ENCODE assay signal across 26 cellular contexts in the genomic region with DNA sequence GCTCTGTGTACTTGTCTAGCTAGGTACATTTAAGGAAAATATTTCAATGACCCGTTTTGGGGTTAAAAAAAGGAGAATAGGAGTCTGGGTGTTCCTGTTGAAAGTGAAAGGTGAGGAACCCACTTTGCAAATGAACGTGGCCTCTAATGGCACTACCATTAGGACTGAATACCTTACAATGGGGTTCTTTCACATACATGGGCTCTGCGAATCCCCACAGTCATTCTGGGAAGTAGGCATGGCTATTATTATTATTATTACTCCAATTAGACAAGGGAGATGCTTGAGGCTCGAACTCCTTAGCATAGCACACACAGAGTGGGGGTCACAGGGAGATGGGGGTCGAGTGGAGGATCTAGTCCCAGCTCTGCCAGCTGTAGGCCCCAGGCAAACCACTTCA.
"Had no signal": no experiment of that assay in that cellular context is flagged by ENCODE, and none has a peak within 500 bp of the region (broad histone marks: within the 10 kb centered on the region; RNA-seq: fewer than 3 reads in every experiment).

No MANE protein-coding gene starts in this region.

- H3K36me3 ChIP-seq: esophagus squamous epithelium, neural progenitor cell, prostate gland, right atrium auricular region, suprapubic skin, transverse colon, upper lobe of right lung, vagina had no signal

- H3K4me3 Mint-ChIP-seq: dendritic cell treated with granulocyte-macrophage colony-stimulating factor and Interleukin-4, amounts not matched to agents 40 ng/mL and 50 ng/mL, for 4 days; memory B cell; naive B cell; nephron; neural progenitor cell; stimulated activated naive CD8-positive, alpha-beta T cell treated with anti-CD3 and anti-CD28 coated beads, Interleukin-15, amount 100 ng/mL, for 72 hours had no signal

- H3K4me1 ChIP-seq: esophagus squamous epithelium, prostate gland, right atrium auricular region, suprapubic skin, transverse colon, upper lobe of right lung, vagina had no signal

- H2AFZ ChIP-seq: neural progenitor cell had no signal

- H3K9me3 Mint-ChIP-seq: dendritic cell treated with granulocyte-macrophage colony-stimulating factor and Interleukin-4, amounts not matched to agents 40 ng/mL and 50 ng/mL, for 4 days; memory B cell; naive B cell; nephron; neural progenitor cell; stimulated activated naive CD8-positive, alpha-beta T cell treated with anti-CD3 and anti-CD28 coated beads, Interleukin-15, amount 100 ng/mL, for 72 hours had no signal

- H3K27me3 ChIP-seq: esophagus squamous epithelium, neural progenitor cell, right atrium auricular region, suprapubic skin, transverse colon, upper lobe of right lung, vagina had no signal

- H3K27ac Mint-ChIP-seq: dendritic cell treated with granulocyte-macrophage colony-stimulating factor and Interleukin-4, amounts not matched to agents 40 ng/mL and 50 ng/mL, for 4 days; memory B cell; naive B cell; nephron; neural progenitor cell; stimulated activated naive CD8-positive, alpha-beta T cell treated with anti-CD3 and anti-CD28 coated beads, Interleukin-15, amount 100 ng/mL, for 72 hours had no signal

- H3K9ac ChIP-seq: neural progenitor cell had no signal

- H3K9me3 ChIP-seq: esophagus squamous epithelium, prostate gland, right atrium auricular region, suprapubic skin, transverse colon, upper lobe of right lung, vagina had no signal

- H3K4me3 ChIP-seq: esophagus squamous epithelium, lung, neural progenitor cell, prostate gland, right atrium auricular region, smooth muscle cell, suprapubic skin, transverse colon, upper lobe of right lung, vagina had no signal

- ATAC-seq: left lobe of liver; sciatic nerve; stimulated activated naive CD8-positive, alpha-beta T cell treated with anti-CD3 and anti-CD28 coated beads, Interleukin-15, amount 100 ng/mL, for 72 hours; upper lobe of right lung had no signal

- H3K36me3 Mint-ChIP-seq: memory B cell, naive B cell, neural progenitor cell had no signal

- DNase-seq: effector CD8-positive, alpha-beta T cell; esophagus squamous epithelium; foreskin melanocyte; hypothalamus; kidney; naive B cell; stimulated activated CD4-positive, alpha-beta T cell treated with anti-CD3 and anti-CD28 coated beads, Interleukin-12 subunit alpha, Interleukin-12 subunit beta, amount 100 ng/mL, for 4 hours; stimulated activated CD4-positive, alpha-beta T cell treated with anti-CD3 and anti-CD28 coated beads, Interleukin-1b, Interleukin-23, amount 100 ng/mL, for 48 hours; stimulated activated CD4-positive, alpha-beta T cell treated with anti-CD3 and anti-CD28 coated beads, Interleukin-4, amount 100 ng/mL, for 1 hour; stimulated activated CD8-positive, alpha-beta memory T cell treated with anti-CD3 and anti-CD28 coated beads, Interleukin-4, amount 100 ng/mL, for 48 hours; stimulated activated naive CD4-positive, alpha-beta T cell; stimulated activated naive CD8-positive, alpha-beta T cell treated with anti-CD3 and anti-CD28 coated beads, Interleukin-15, amount 100 ng/mL, for 72 hours; transverse colon; upper lobe of right lung had no signal

- H3K27ac ChIP-seq: esophagus squamous epithelium, neural progenitor cell, prostate gland, right atrium auricular region, suprapubic skin, transverse colon, upper lobe of right lung, vagina had no signal

- H3K4me2 ChIP-seq: neural progenitor cell, smooth muscle cell had no signal

- H3K27me3 Mint-ChIP-seq: memory B cell had no signal
